15 cellular contexts compared by ENCODE assay signal in the genomic region with DNA sequence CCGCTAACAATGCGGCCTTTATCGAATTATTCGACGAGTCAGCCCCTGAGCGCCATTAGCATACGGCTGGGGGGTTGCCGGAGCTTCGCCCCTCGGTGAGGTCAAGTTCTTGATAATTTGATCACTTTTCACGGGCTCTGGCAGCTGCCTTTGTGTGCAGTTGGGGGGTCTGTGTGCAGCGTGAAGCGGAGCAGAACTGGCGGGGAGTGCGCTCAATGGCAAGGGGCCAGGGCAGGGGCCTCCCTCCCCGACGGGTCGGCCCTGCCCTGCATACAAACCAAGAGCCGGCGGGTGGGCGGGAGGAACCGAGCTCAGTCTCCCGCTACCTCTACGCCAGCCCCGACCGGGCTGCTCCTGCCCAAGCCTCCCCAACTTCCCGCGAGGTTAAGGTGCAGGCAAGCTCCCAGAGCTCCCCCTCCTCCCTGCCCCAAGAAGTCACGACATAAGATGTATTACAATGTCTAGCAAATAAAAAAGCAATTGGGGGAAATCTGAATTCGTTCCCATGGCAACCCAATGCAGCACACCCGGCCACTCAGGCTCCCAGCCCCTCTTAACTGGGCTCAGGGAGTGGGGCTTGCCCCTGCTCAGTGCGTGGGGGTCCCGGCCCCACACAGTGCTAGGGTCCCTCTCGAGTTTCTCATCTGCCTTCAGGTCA. TPM values are rescaled to one million over a fixed set of nuclear protein-coding genes. Genes with fewer than 3 reads are reported as not detected.
DNase-seq lines count a peak whose midpoint lies in the region; ATAC-seq and TF ChIP-seq lines count a peak whose summit lies in the region.
"Had no signal": no experiment of that assay in that cellular context is flagged by ENCODE, and none has a peak within 500 bp of the region (broad histone marks: within the 10 kb centered on the region; RNA-seq: fewer than 3 reads in every experiment).

No MANE protein-coding gene starts in this region.

- H3K4me3 Mint-ChIP-seq in GM23338 (peak overlapping the region; percentile 42), immature natural killer cell (peak overlapping the region in 3 of 5 donors; percentile 19 to 63 (median 33))
- H3K4me3 Mint-ChIP-seq: central memory CD8-positive, alpha-beta T cell; HFFc6 had no signal

- DNase-seq in GM23338 (ENCODE audit: low spot score) (peak; percentile 82), immature natural killer cell (no peak), colonic mucosa (no peak), sigmoid colon (no peak)
- DNase-seq: effector memory CD8-positive, alpha-beta T cell; heart right ventricle; HFFc6; naive thymus-derived CD8-positive, alpha-beta T cell; NCI-H187 had no signal

- no peak overlapping the region for H2AFZ ChIP-seq in GM23338

- H3K36me3 ChIP-seq in GM23338 (ENCODE audit: insufficient read depth), result no peaks in the 10 kb centered on the region; the same call in 1 of the 2 replicates
- H3K36me3 ChIP-seq in colonic mucosa, result no peaks in the 10 kb centered on the region
- H3K36me3 ChIP-seq in sigmoid colon, result no peaks in the 10 kb centered on the region
- H3K36me3 ChIP-seq: heart right ventricle, suprapubic skin had no signal

- TF ChIP-seq EP300 in sigmoid colon (IDR thresholded peaks at IDR 0.05), result no peak

- peak overlapping the region; percentile 50 for H3K4me3 ChIP-seq in GM23338
- no peak overlapping the region for H3K4me3 ChIP-seq in colonic mucosa
- H3K4me3 ChIP-seq in sigmoid colon, result no peak overlapping the region
- H3K4me3 ChIP-seq: suprapubic skin had no signal

- ATAC-seq in GM23338 (peak; percentile 42), HG03039 (IDR thresholded peaks at IDR 0.05; ENCODE audit: unreplicated experiment) (no peak)
- ATAC-seq: effector memory CD8-positive, alpha-beta T cell; heart right ventricle; naive thymus-derived CD8-positive, alpha-beta T cell; Right ventricle myocardium inferior had no signal

- no peaks in the 10 kb centered on the region for H3K9me3 ChIP-seq in colonic mucosa
- H3K9me3 ChIP-seq in sigmoid colon, result no peaks in the 10 kb centered on the region
- H3K9me3 ChIP-seq: heart right ventricle, suprapubic skin had no signal

- H3K27me3 Mint-ChIP-seq in GM23338 (ENCODE audit: insufficient read depth, low read depth, poor library complexity), result peaks cover 98% of the 10 kb centered on the region
- H3K27me3 Mint-ChIP-seq in immature natural killer cell (ENCODE audit: low read depth in 3 of 3), result peaks cover 28 to 42% (median 34%) of the 10 kb centered on the region in 3 donors

- H4K20me1 ChIP-seq in GM23338 (replicated peaks; ENCODE audit: insufficient read depth), result peaks cover 32% of the 10 kb centered on the region

- H3K36me3 Mint-ChIP-seq in GM23338 (ENCODE audit: low read depth) (no peaks in the 10 kb centered on the region), immature natural killer cell (peaks cover 0 to 3% (median 0%) of the 10 kb centered on the region in 3 donors)

- H3K9me3 Mint-ChIP-seq in GM23338 (peaks cover 8% of the 10 kb centered on the region; the same call in 2 of the 3 replicates), immature natural killer cell (no peaks in the 10 kb centered on the region)
- H3K9me3 Mint-ChIP-seq: central memory CD8-positive, alpha-beta T cell; effector memory CD8-positive, alpha-beta T cell; HFFc6 had no signal

- intact Hi-C loops in colonic mucosa (cut with DNase I), result no loop called here
- intact Hi-C loops in sigmoid colon (cut with DNase I), result no loop called here

- no peaks in the 10 kb centered on the region for H3K9me2 ChIP-seq in GM23338 (ENCODE audit: insufficient read depth)

- peak overlapping the region; percentile 75 for H3K4me2 ChIP-seq in GM23338

- no peak for TF ChIP-seq POLR2A in sigmoid colon (IDR thresholded peaks at IDR 0.05)

- H3K27ac ChIP-seq in C4-2B (peak overlapping the region; percentile 61), GM23338 (ENCODE audit: low read depth) (no peak overlapping the region), VCaP (peak overlapping the region; percentile 59; the same call in 1 of the 2 replicates), colonic mucosa (no peak overlapping the region), sigmoid colon (no peak overlapping the region)
- H3K27ac ChIP-seq: heart right ventricle, suprapubic skin had no signal

- peaks cover 13% of the 10 kb centered on the region; the same call in 1 of the 2 replicates for H3F3A ChIP-seq in GM23338 (replicated peaks; ENCODE audit: low read depth)

- H3K4me1 Mint-ChIP-seq in GM23338 (peaks cover 29% of the 10 kb centered on the region), immature natural killer cell (peaks cover 6 to 11% of the 10 kb centered on the region in 2 donors)
- H3K4me1 Mint-ChIP-seq: central memory CD8-positive, alpha-beta T cell had no signal

- no peak overlapping the region for H3K9ac ChIP-seq in colonic mucosa (ENCODE audit: low read depth in 2 of 2, low read length in 2 of 2)

- H3K27ac Mint-ChIP-seq in GM23338 (no peak overlapping the region), immature natural killer cell (no peak overlapping the region)
- H3K27ac Mint-ChIP-seq: effector memory CD8-positive, alpha-beta T cell; HFFc6; naive thymus-derived CD8-positive, alpha-beta T cell had no signal

- 3 to 6% methylated on average over 34 of the region's 34 CpGs for WGBS in sigmoid colon, 2 donors

- peaks cover 42% of the 10 kb centered on the region for H3K4me1 ChIP-seq in GM23338 (ENCODE audit: insufficient read depth)
- H3K4me1 ChIP-seq in colonic mucosa, result peaks cover 4% of the 10 kb centered on the region
- H3K4me1 ChIP-seq in sigmoid colon, result peaks cover 0 to 30% (median 24%) of the 10 kb centered on the region in 4 donors

- H3K27me3 ChIP-seq in GM23338 (ENCODE audit: insufficient read depth) (peaks cover 100% of the 10 kb centered on the region), colonic mucosa (peaks cover 99% of the 10 kb centered on the region), sigmoid colon (peaks cover 83 to 100% (median 99%) of the 10 kb centered on the region in 3 donors)

- no peak for TF ChIP-seq CTCF in C4-2B (conservative IDR thresholded peaks at IDR 0.05)
- no peak for TF ChIP-seq CTCF in GM23338 (conservative IDR thresholded peaks at IDR 0.05; ENCODE audit: low read depth in 2 of 2)
- no peak for TF ChIP-seq CTCF in VCaP (conservative IDR thresholded peaks at IDR 0.05)
- no peak for TF ChIP-seq CTCF in colonic mucosa (IDR thresholded peaks at IDR 0.05)
- TF ChIP-seq CTCF in sigmoid colon (IDR thresholded peaks at IDR 0.05), result no peak

- no peaks in the 10 kb centered on the region for H3K79me2 ChIP-seq in GM23338 (replicated peaks; ENCODE audit: insufficient read depth)

TF ChIP-seq in GM23338, 12 proteins besides CTCF, POLR2A, EP300 and RAD21:
- TF ChIP-seq EZH2 (IDR thresholded peaks at IDR 0.05; ENCODE audit: low read depth, unreplicated experiment), result peak; percentile 44
- no peak for TF ChIP-seq ZNF331 (CRISPR knock-in tag; IDR thresholded peaks at IDR 0.05; ENCODE audit: low read depth)
- no peak for TF ChIP-seq STAT1 (IDR thresholded peaks at IDR 0.05; ENCODE audit: unreplicated experiment)

RNA-seq across cellular contexts. Expression of gene POLG, which starts 34.1 kb away (rescaled TPM):
- total RNA-seq in GM23338 (2014; rRNA removed; shearing (Covaris generic)), result 70.2 and 74.1 TPM in 2 replicates
- polyA plus RNA-seq in GM23338 (2016; fragmentation: Nextera tagmentation; extraction: Ambion mirVana) (28.8 and 29.0 TPM in 2 replicates), immature natural killer cell (10 to 100 TPM; 24.3 to 79.1 (median 28.6) TPM), sigmoid colon (10 to 100 TPM; 25.2 to 43.2 (median 28.0) TPM)
- total RNA-seq in colonic mucosa (10 to 100 TPM; 70.8 to 86.8 TPM), sigmoid colon (10 to 100 TPM; 37.7 to 43.4 (median 39.8) TPM)

Comparison
In these comparisons a context has a peak if more than half of its experiments do, and no peak if none do; other contexts are left out.
1. H3K27ac ChIP-seq: peak in C4-2B (single experiment) and VCaP (single experiment); none in GM23338 (single experiment), colonic mucosa (single experiment) and sigmoid colon (0 of 4).